ENCODE assay signal across 1 cellular context in the genomic region with DNA sequence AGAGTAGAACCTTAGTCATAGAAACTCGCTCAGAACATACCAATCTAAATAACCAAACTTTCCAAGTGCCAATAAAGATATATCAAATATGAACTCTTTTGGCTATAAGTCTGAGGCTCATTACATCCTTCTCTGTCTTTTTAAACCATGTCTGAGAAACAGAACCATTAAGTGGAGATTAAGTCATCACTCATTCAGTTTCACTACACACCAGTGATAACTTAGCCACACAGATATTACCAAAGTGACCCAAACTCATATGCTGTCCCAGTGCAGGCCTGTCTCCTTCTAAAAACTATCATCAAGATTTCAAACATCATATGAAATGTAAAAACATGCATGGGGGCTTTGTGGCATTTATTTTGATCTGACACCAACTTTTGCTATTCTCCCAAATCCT.
TF ChIP-seq lines count a peak whose summit lies in the region.

No MANE protein-coding gene starts in this region.

TF ChIP-seq in A549, 52 proteins besides CTCF, POLR2A, EP300 and RAD21 (continued from another document):
- TF ChIP-seq CBX2 (IDR thresholded peaks at IDR 0.05; ENCODE audit: borderline replicate concordance, low read depth), result no peak
- TF ChIP-seq, protein P1, sequence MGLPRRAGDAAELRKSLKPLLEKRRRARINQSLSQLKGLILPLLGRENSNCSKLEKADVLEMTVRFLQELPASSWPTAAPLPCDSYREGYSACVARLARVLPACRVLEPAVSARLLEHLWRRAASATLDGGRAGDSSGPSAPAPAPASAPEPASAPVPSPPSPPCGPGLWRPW (IDR thresholded peaks at IDR 0.05), result no peak
- TF ChIP-seq HOXB5 (CRISPR knock-in tag; IDR thresholded peaks at IDR 0.05), result no peak
- no peak for TF ChIP-seq MAFK (IDR thresholded peaks at IDR 0.05; ENCODE audit: partially characterized antibody)
